In the genomic region with DNA sequence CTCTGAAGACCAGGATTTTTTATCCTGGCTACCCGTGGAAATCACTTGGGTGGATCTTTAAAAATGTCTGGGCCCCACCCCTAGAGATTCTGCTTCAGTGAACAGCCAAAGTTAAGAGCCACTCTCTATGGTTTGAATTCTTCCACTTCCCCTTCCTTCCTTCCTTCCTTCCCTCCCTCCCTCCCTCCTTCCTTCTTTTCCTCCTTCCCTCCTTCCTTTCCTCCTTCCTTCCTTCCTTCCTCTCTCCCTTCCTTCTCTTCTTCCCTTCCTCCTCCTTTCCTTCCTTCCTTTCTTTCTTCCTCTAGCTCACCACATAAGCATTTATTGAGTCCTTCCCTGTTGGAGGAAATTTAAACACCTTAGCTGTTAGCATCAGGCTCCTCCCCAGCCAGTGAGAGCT, we compare ENCODE assay signal across 17 cellular contexts.
DNase-seq lines count a peak whose midpoint lies in the region; ATAC-seq and TF ChIP-seq lines count a peak whose summit lies in the region.
"Had no signal": no experiment of that assay in that cellular context is flagged by ENCODE, and none has a peak within 500 bp of the region (broad histone marks: within the 10 kb centered on the region; RNA-seq: fewer than 3 reads in every experiment).

No MANE protein-coding gene starts in this region.

- H2BK15ac ChIP-seq in IMR-90 (ENCODE audit: low read depth, low read length): no peak overlapping the region

- ATAC-seq in IMR-90 (ENCODE audit: low read depth) (no peak), HG03196 (IDR thresholded peaks at IDR 0.05; ENCODE audit: unreplicated experiment) (no peak)
- ATAC-seq: GM23338, HepG2 had no signal

- H3K4me3 ChIP-seq in BLaER1: no peak overlapping the region
- H3K4me3 ChIP-seq in IMR-90 (ENCODE audit: insufficient read depth, low read depth, low read length): no peak overlapping the region
- no peak overlapping the region for H3K4me3 ChIP-seq in thyroid gland (replicated peaks in 1 of 3)
- H3K4me3 ChIP-seq: GM23338 had no signal

- H2BK20ac ChIP-seq in IMR-90 (ENCODE audit: low read depth, low read length): no peak overlapping the region

- H3K4me1 ChIP-seq in BLaER1 (peaks cover 66% of the 10 kb centered on the region), IMR-90 (ENCODE audit: control insufficient read depth, insufficient read depth, low read length) (no peaks in the 10 kb centered on the region), thyroid gland (peaks cover 15 to 36% of the 10 kb centered on the region in 2 donors)

- H2AFZ ChIP-seq in IMR-90 (replicated peaks; ENCODE audit: low read length, poor library complexity): no peak overlapping the region
- H2AFZ ChIP-seq: GM23338 had no signal

- peak overlapping the region; percentile 29 for H3K27ac Mint-ChIP-seq in neural crest cell (ENCODE audit: unreplicated experiment)
- H3K27ac Mint-ChIP-seq: CD4-positive, CD25-positive, alpha-beta regulatory T cell; CD8-positive, alpha-beta memory T cell; GM23338; HFFc6 had no signal

- no peak overlapping the region for H3K18ac ChIP-seq in IMR-90 (ENCODE audit: low read depth, low read length)

- H4K8ac ChIP-seq in IMR-90 (ENCODE audit: low read depth in 2 of 2, low read length in 2 of 2): no peak overlapping the region

- H3K9me3 ChIP-seq in BLaER1 (no peaks in the 10 kb centered on the region), IMR-90 (ENCODE audit: control insufficient read depth, insufficient read depth, low read length) (no peaks in the 10 kb centered on the region), thyroid gland (no peaks in the 10 kb centered on the region)

- peaks cover 37% of the 10 kb centered on the region for H3K4me1 Mint-ChIP-seq in neural crest cell

- H2BK120ac ChIP-seq in IMR-90 (ENCODE audit: low read depth, low read length): no peak overlapping the region

- no peak overlapping the region for H4K5ac ChIP-seq in IMR-90 (ENCODE audit: low read depth, low read length)

- TF ChIP-seq CTCF in IMR-90 (conservative IDR thresholded peaks at IDR 0.05; ENCODE audit: low read depth, low read length) (no peak), neural crest cell (conservative IDR thresholded peaks at IDR 0.05) (no peak), thyroid gland (IDR thresholded peaks at IDR 0.05) (no peak)

- peaks cover 4% of the 10 kb centered on the region for H3K9me1 ChIP-seq in IMR-90 (ENCODE audit: insufficient read depth, low read length)

- peak overlapping the region; percentile 42; the same call in 1 of the 2 replicates for H3K9ac ChIP-seq in BLaER1
- no peak overlapping the region for H3K9ac ChIP-seq in IMR-90 (ENCODE audit: low read depth, low read length)

- no peak overlapping the region for H3K23ac ChIP-seq in IMR-90 (ENCODE audit: low read depth, low read length)

- DNase-seq in IMR-90 (no peak), neural crest cell (ENCODE audit: low read depth, low spot score) (no peak), thyroid gland (no peak), NCI-H1436 (lab: John Stamatoyannopoulos, UW) (no peak), pons (ENCODE audit: low spot score) (no peak)
- DNase-seq: 8988T; C1 segment of cervical spinal cord; CD4-positive, CD25-positive, alpha-beta regulatory T cell; CD8-positive, alpha-beta memory T cell; COR-L47; DMS 273 treated with DMSO at 0.1 percent for 48 hours; HCEC 1CT; HFFc6 had no signal

- H3K4me2 ChIP-seq in BLaER1: peak overlapping the region; percentile 72
- no peak overlapping the region for H3K4me2 ChIP-seq in IMR-90 (ENCODE audit: low read depth, low read length)
- H3K4me2 ChIP-seq: GM23338 had no signal

- no peak for TF ChIP-seq RAD21 in IMR-90 (IDR thresholded peaks at IDR 0.05; ENCODE audit: low read length)

- H3K9me3 Mint-ChIP-seq in neural crest cell: no peaks in the 10 kb centered on the region
- H3K9me3 Mint-ChIP-seq: CD4-positive, CD25-positive, alpha-beta regulatory T cell; CD8-positive, alpha-beta memory T cell; GM23338; HFFc6 had no signal

- peak overlapping the region; percentile 5 for H2AK9ac ChIP-seq in IMR-90 (replicated peaks; ENCODE audit: low read depth, low read length, poor library complexity)

- H3K14ac ChIP-seq in IMR-90 (replicated peaks; ENCODE audit: low read depth, low read length): no peak overlapping the region

- TF ChIP-seq POLR2A in IMR-90 (IDR thresholded peaks at IDR 0.05; ENCODE audit: low read depth, low read length): no peak
- TF ChIP-seq POLR2A in thyroid gland (IDR thresholded peaks at IDR 0.05): no peak

- H3K27me3 ChIP-seq in BLaER1 (no peaks in the 10 kb centered on the region), IMR-90 (ENCODE audit: control insufficient read depth, insufficient read depth, low read length) (no peaks in the 10 kb centered on the region), thyroid gland (no peaks in the 10 kb centered on the region)

- H4K91ac ChIP-seq in IMR-90 (ENCODE audit: insufficient read depth, low read depth, low read length): no peak overlapping the region

- intact Hi-C loops in IMR-90 (cut with micrococcal nuclease): no loop called here
- intact Hi-C loops in thyroid gland (cut with DNase I): no loop called here

- no TSS peak for BruUV-seq in IMR-90 (replicated peaks; lab: Mats Ljungman, UMichigan)

- 71% methylated on average over 1 of the region's 1 CpG; no CpG with 5 or more reads in 1 of the 2 experiments for WGBS in IMR-90 (ENCODE audit: extremely low coverage in 2 of 2, insufficient read length in 1 of 2), 2 experiments
- 22 to 26% methylated on average over 1 of the region's 1 CpG for WGBS in thyroid gland, 2 donors

- H3K27me3 Mint-ChIP-seq in neural crest cell (ENCODE audit: low read depth): no peaks in the 10 kb centered on the region
- H3K27me3 Mint-ChIP-seq: CD4-positive, CD25-positive, alpha-beta regulatory T cell; CD8-positive, alpha-beta memory T cell had no signal

- in situ Hi-C loops in IMR-90 (cut with MboI; ENCODE audit: low sequenced_read_pairs): no loop called here

- H3K36me3 ChIP-seq in BLaER1 (peaks cover 15% of the 10 kb centered on the region), IMR-90 (ENCODE audit: control insufficient read depth, insufficient read depth, low read length) (peaks cover 12% of the 10 kb centered on the region), thyroid gland (peaks cover 0 to 6% of the 10 kb centered on the region in 2 donors)

- dilution Hi-C loops in IMR-90 (cut with HindIII; ENCODE audit: low sequenced_read_pairs, unreplicated experiment): no loop called here

- no peaks in the 10 kb centered on the region for H3K79me1 ChIP-seq in IMR-90 (ENCODE audit: low read depth in 1 of 2, low read length in 2 of 2)

- no peak overlapping the region for H2AK5ac ChIP-seq in IMR-90 (ENCODE audit: low read depth, low read length)

- H3K56ac ChIP-seq in IMR-90 (ENCODE audit: extremely low read depth, insufficient read depth, low read length): no peak overlapping the region

- peaks cover 14% of the 10 kb centered on the region for H3K36me3 Mint-ChIP-seq in neural crest cell (ENCODE audit: low read depth)

- CTCF ChIA-PET in IMR-90 (lab: Yijun Ruan, JAX): interaction anchor here (0.6 to 1.1 kb wide), 2 partner anchors 17 to 22 kb away, joined by 3 to 4 read pairs; no protein-coding TSS in a partner anchor

- H3K4me3 Mint-ChIP-seq in neural crest cell: no peak overlapping the region
- H3K4me3 Mint-ChIP-seq: CD4-positive, CD25-positive, alpha-beta regulatory T cell; CD8-positive, alpha-beta memory T cell; GM23338; HFFc6 had no signal

- H3K4ac ChIP-seq in IMR-90 (ENCODE audit: low read depth, low read length): no peak overlapping the region

- H4K20me1 ChIP-seq in BLaER1 (no peaks in the 10 kb centered on the region), IMR-90 (ENCODE audit: insufficient read depth, low read length) (no peaks in the 10 kb centered on the region)

- POLR2A ChIA-PET in IMR-90 (lab: Charles Lee; ENCODE audit: unreplicated experiment): no interaction called here

- peak overlapping the region; percentile 77 for H3K27ac ChIP-seq in BLaER1
- H3K27ac ChIP-seq in IMR-90 (ENCODE audit: insufficient read depth, low read length): no peak overlapping the region
- peak overlapping the region in 2 of 3 donors; percentile 45 to 50 for H3K27ac ChIP-seq in thyroid gland

- H2BK5ac ChIP-seq in IMR-90 (ENCODE audit: low read depth, low read length, poor library complexity, severe bottlenecking): no peak overlapping the region

TF ChIP-seq in IMR-90, 13 proteins besides CTCF, POLR2A, EP300 and RAD21:
- TF ChIP-seq RFX5 (IDR thresholded peaks at IDR 0.05; ENCODE audit: low read depth, low read length) (no peak), CHD1 (IDR thresholded peaks at IDR 0.05; ENCODE audit: low read depth, low read length) (no peak), BHLHE40 (IDR thresholded peaks at IDR 0.05; ENCODE audit: low read depth, low read length) (no peak)
